17 cellular contexts compared by ENCODE assay signal in the genomic region with DNA sequence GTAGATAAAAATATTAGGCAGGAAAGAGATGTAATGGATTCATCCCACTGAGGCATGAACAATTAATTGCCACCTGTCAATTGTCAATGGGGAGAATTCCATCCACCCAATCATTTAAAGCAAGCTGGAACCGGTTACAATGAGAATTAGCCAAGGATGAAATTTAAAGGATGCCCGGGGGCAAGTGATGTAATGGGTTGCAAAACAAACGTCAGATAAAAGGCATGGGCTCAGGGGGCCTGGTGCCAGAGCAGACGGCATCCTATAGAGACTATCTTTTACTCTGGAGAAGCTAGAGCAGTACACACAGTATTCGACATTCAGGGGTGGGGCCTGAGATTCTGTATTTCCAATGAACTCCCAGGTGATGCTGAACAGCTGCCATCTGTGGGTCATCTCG.
DNase-seq lines count a peak whose midpoint lies in the region; TF ChIP-seq lines count a peak whose summit lies in the region.
"Had no signal": no experiment of that assay in that cellular context is flagged by ENCODE, and none has a peak within 500 bp of the region (broad histone marks: within the 10 kb centered on the region; RNA-seq: fewer than 3 reads in every experiment).

No MANE protein-coding gene starts in this region.

- DNase-seq in ELF-1 (ENCODE audit: low read depth, low spot score) (peak; percentile 17), NCI-H146 treated with DMSO at 0.1 percent for 48 hours (lab: John Stamatoyannopoulos, UW; ENCODE audit: unreplicated experiment) (peak; percentile 85), RPMI7951 (ENCODE audit: low read depth) (peak; percentile 55), mesothelial cell of epicardium (ENCODE audit: low spot score in 2 of 2, unreplicated experiment in 2 of 2) (no peak), ascending aorta (ENCODE audit: low spot score in 2 of 2) (no peak), A673 (ENCODE audit: low spot score) (no peak), NCI-H510A (lab: John Stamatoyannopoulos, UW) (no peak)
- DNase-seq: activated T-cell treated with anti-CD3 and anti-CD28 coated beads, Interleukin-2, amount 50 U/mL, for 4 hours; effector CD8-positive, alpha-beta T cell; heart left ventricle; RPMI8226; stimulated activated naive CD4-positive, alpha-beta T cell had no signal

- H3K4me3 ChIP-seq in ascending aorta (no peak overlapping the region), A673 (ENCODE audit: low read depth, low read length, poor library complexity, severe bottlenecking) (no peak overlapping the region)
- H3K4me3 ChIP-seq: HAP-1, heart left ventricle, tibial artery had no signal

- intact Hi-C loops in ascending aorta (cut with DNase I) (no loop called here), A673 (cut with micrococcal nuclease; ENCODE audit: unreplicated experiment) (no loop called here)

- H3K27me3 ChIP-seq in ascending aorta (no peaks in the 10 kb centered on the region), A673 (replicated peaks; ENCODE audit: insufficient read depth, low read depth, low read length, poor library complexity) (no peaks in the 10 kb centered on the region)
- H3K27me3 ChIP-seq: heart left ventricle, tibial artery had no signal

- H3K27ac ChIP-seq in ascending aorta (no peak overlapping the region), A673 (ENCODE audit: low read depth, low read length, poor library complexity, severe bottlenecking) (no peak overlapping the region)
- H3K27ac ChIP-seq: heart left ventricle, tibial artery had no signal

- H3K27me3 Mint-ChIP-seq in mesothelial cell of epicardium (ENCODE audit: low read depth) = no peaks in the 10 kb centered on the region
- H3K27me3 Mint-ChIP-seq: activated naive CD4-positive, alpha-beta T cell treated with anti-CD3 and anti-CD28 coated beads, Interleukin-2, amount 50 U/mL, for 24 hours; progenitor cell of endocrine pancreas had no signal

- no peaks in the 10 kb centered on the region for H3K4me1 ChIP-seq in ascending aorta
- no peaks in the 10 kb centered on the region for H3K4me1 ChIP-seq in A673 (ENCODE audit: insufficient read depth, low read length, poor library complexity, severe bottlenecking)
- H3K4me1 ChIP-seq: HAP-1, heart left ventricle, tibial artery had no signal

- peaks cover 58% of the 10 kb centered on the region for H3K36me3 Mint-ChIP-seq in mesothelial cell of epicardium

- H3K4me1 Mint-ChIP-seq in mesothelial cell of epicardium = no peaks in the 10 kb centered on the region
- H3K4me1 Mint-ChIP-seq: activated naive CD4-positive, alpha-beta T cell treated with anti-CD3 and anti-CD28 coated beads, Interleukin-2, amount 50 U/mL, for 24 hours; nephron had no signal

- TF ChIP-seq CTCF in mesothelial cell of epicardium (IDR thresholded peaks at IDR 0.05; ENCODE audit: unreplicated experiment) = no peak
- no peak for TF ChIP-seq CTCF in ascending aorta (IDR thresholded peaks at IDR 0.05)
- TF ChIP-seq CTCF in A673 (conservative IDR thresholded peaks at IDR 0.05; ENCODE audit: low read depth, low read length) = no peak

- no peaks in the 10 kb centered on the region for H3K9me3 Mint-ChIP-seq in mesothelial cell of epicardium
- H3K9me3 Mint-ChIP-seq: activated naive CD4-positive, alpha-beta T cell treated with anti-CD3 and anti-CD28 coated beads, Interleukin-2, amount 50 U/mL, for 24 hours; activated T-cell treated with anti-CD3 and anti-CD28 coated beads, Interleukin-2, amount 50 U/mL, for 4 hours; nephron had no signal

- POLR2A ChIA-PET in A673 (lab: Charles Lee; ENCODE audit: low non-redundant PET) = no interaction called here

- H3K36me3 ChIP-seq in ascending aorta = peaks cover 77 to 85% of the 10 kb centered on the region in 2 donors
- H3K36me3 ChIP-seq in A673 (ENCODE audit: insufficient read depth, low read length, poor library complexity, severe bottlenecking) = peaks cover 47% of the 10 kb centered on the region

- H3K4me3 Mint-ChIP-seq in mesothelial cell of epicardium = no peak overlapping the region
- H3K4me3 Mint-ChIP-seq: activated naive CD4-positive, alpha-beta T cell treated with anti-CD3 and anti-CD28 coated beads, Interleukin-2, amount 50 U/mL, for 24 hours; activated T-cell treated with anti-CD3 and anti-CD28 coated beads, Interleukin-2, amount 50 U/mL, for 4 hours; nephron had no signal

- no TSS peak for BruUV-seq in A673 (replicated peaks; lab: Mats Ljungman, UMichigan)

- CTCF ChIA-PET in A673 (lab: Charles Lee) = no interaction called here

- no peaks in the 10 kb centered on the region for H3K9me3 ChIP-seq in ascending aorta
- no peaks in the 10 kb centered on the region for H3K9me3 ChIP-seq in A673 (ENCODE audit: low read depth, low read length, poor library complexity, severe bottlenecking)
- H3K9me3 ChIP-seq: HAP-1, heart left ventricle, tibial artery had no signal

- peak overlapping the region; percentile 4 for H3K27ac Mint-ChIP-seq in mesothelial cell of epicardium
- H3K27ac Mint-ChIP-seq: activated naive CD4-positive, alpha-beta T cell treated with anti-CD3 and anti-CD28 coated beads, Interleukin-2, amount 50 U/mL, for 24 hours; nephron; progenitor cell of endocrine pancreas had no signal

Comparison
In these comparisons a context has a peak if more than half of its experiments do, and no peak if none do; other contexts are left out.
1. DNase-seq: peak in ELF-1 (single experiment), NCI-H146 treated with DMSO at 0.1 percent for 48 hours (single experiment) and RPMI7951 (single experiment); none in mesothelial cell of epicardium (0 of 2), ascending aorta (0 of 2), A673 (single experiment) and NCI-H510A (single experiment).